ENCODE assay signal across 1 cellular context in genomic region chr9:69060766-69061165, GRCh38.
TF ChIP-seq lines count a peak whose summit lies in the region.

No MANE protein-coding gene starts in this region.

TF ChIP-seq in HepG2, 621 proteins besides CTCF, POLR2A, EP300 and RAD21:
- no peak for TF ChIP-seq IRX3 (CRISPR knock-in tag; IDR thresholded peaks at IDR 0.05; ENCODE audit: borderline replicate concordance, low read depth)
- no peak for TF ChIP-seq ZBTB33 (CRISPR knock-in tag; IDR thresholded peaks at IDR 0.05)
- no peak for TF ChIP-seq SATB2 (CRISPR knock-in tag; IDR thresholded peaks at IDR 0.05)
- TF ChIP-seq ZNF749 (CRISPR knock-in tag; IDR thresholded peaks at IDR 0.05; ENCODE audit: borderline replicate concordance), result no peak
TF ChIP-seq in HepG2: peak in this region for 0.
